ENCODE assay signal across 26 cellular contexts in genomic region chrX:121106484-121107235, GRCh38.
"Had no signal": no experiment of that assay in that cellular context is flagged by ENCODE, and none has a peak within 500 bp of the region (broad histone marks: within the 10 kb centered on the region; RNA-seq: fewer than 3 reads in every experiment).

No MANE protein-coding gene starts in this region.

- H3K4me1 ChIP-seq: ascending aorta, body of pancreas, breast epithelium, SJCRH30 had no signal

- H3K9me3 Mint-ChIP-seq: activated naive CD8-positive, alpha-beta T cell treated with anti-CD3 and anti-CD28 coated beads, Interleukin-2, amount 10 ng/mL, durations not matched to agents 7 days and 5 days had no signal

- H3K27me3 ChIP-seq: ascending aorta, body of pancreas, breast epithelium, SJCRH30 had no signal

- H3K4me3 ChIP-seq: ascending aorta, body of pancreas, breast epithelium, SJCRH30, SK-N-MC had no signal

- H3K4me2 ChIP-seq: KMS-11 had no signal

- H3K36me3 Mint-ChIP-seq: activated naive CD8-positive, alpha-beta T cell treated with anti-CD3 and anti-CD28 coated beads, Interleukin-2, amount 10 ng/mL, durations not matched to agents 7 days and 5 days had no signal

- H3K9me3 ChIP-seq: ascending aorta, body of pancreas, breast epithelium, SJCRH30 had no signal

- ATAC-seq: activated CD8-positive, alpha-beta T cell treated with anti-CD3 and anti-CD28 coated beads, Interleukin-2, amount 10 ng/mL, durations not matched to agents 7 days and 5 days; body of pancreas; Panc1 had no signal

- H3K9ac ChIP-seq: KMS-11 had no signal

- H3K27ac Mint-ChIP-seq: activated CD8-positive, alpha-beta T cell treated with anti-CD3 and anti-CD28 coated beads, Interleukin-2, amount 10 ng/mL, durations not matched to agents 7 days and 5 days; activated naive CD8-positive, alpha-beta T cell treated with anti-CD3 and anti-CD28 coated beads, Interleukin-2, amount 10 ng/mL, durations not matched to agents 7 days and 5 days had no signal

- H3K27ac ChIP-seq: ascending aorta, body of pancreas, breast epithelium, KMS-11, SJCRH30, SK-N-MC, WERI-Rb-1 had no signal

- H3K4me3 Mint-ChIP-seq: activated CD8-positive, alpha-beta T cell treated with anti-CD3 and anti-CD28 coated beads, Interleukin-2, amount 10 ng/mL, durations not matched to agents 7 days and 5 days; activated naive CD8-positive, alpha-beta T cell treated with anti-CD3 and anti-CD28 coated beads, Interleukin-2, amount 10 ng/mL, durations not matched to agents 7 days and 5 days had no signal

- H3K36me3 ChIP-seq: ascending aorta, breast epithelium, SJCRH30, WERI-Rb-1 had no signal

- DNase-seq: activated CD4-positive, alpha-beta T cell treated with anti-CD3 and anti-CD28 coated beads for 1 hour; activated CD4-positive, CD25-positive, alpha-beta regulatory T cell; activated CD8-positive, alpha-beta T cell treated with anti-CD3 and anti-CD28 coated beads, Interleukin-2, amount 10 ng/mL, durations not matched to agents 7 days and 5 days; activated gamma-delta T cell; activated naive CD4-positive, alpha-beta T cell treated with anti-CD3 and anti-CD28 coated beads, Interleukin-2, amount 50 U/mL, for 16 hours; activated naive CD8-positive, alpha-beta T cell treated with anti-CD3 and anti-CD28 coated beads, Interleukin-2, amount 10 ng/mL, durations not matched to agents 7 days and 5 days; activated T-cell treated with anti-CD3 and anti-CD28 coated beads, Interleukin-2, amount 50 U/mL, for 48 hours; body of pancreas; cerebellar nuclear complex; MM.1S; MV-4-11; NCI-H1092; NCI-H1436 treated with DMSO at 0.1 percent for 48 hours; NCI-H1694 treated with DMSO at 0.1 percent for 48 hours; NCI-H2029; NCI-H345; NCI-H524 treated with DMSO at 0.1 percent for 48 hours; SHP77; SJCRH30; T1000; WERI-Rb-1 had no signal

- H3K4me1 Mint-ChIP-seq: activated naive CD8-positive, alpha-beta T cell treated with anti-CD3 and anti-CD28 coated beads, Interleukin-2, amount 10 ng/mL, durations not matched to agents 7 days and 5 days had no signal
